Comparison of ENCODE assay signal across 1 cellular context in genomic region chr4:89101256-89102161, GRCh38.
A peak's percentile ranks its signal among the peaks of the same experiment; 100 is the strongest.
TF ChIP-seq lines count a peak whose summit lies in the region.

No MANE protein-coding gene starts in this region.

TF ChIP-seq in GM12878, 131 proteins besides CTCF, POLR2A, EP300 and RAD21 (continued from another document and continues in another):
- TF ChIP-seq BCL3 (IDR thresholded peaks at IDR 0.05; ENCODE audit: borderline replicate concordance, insufficient read depth, low read depth, low read length, poor library complexity, severe bottlenecking) (peak; percentile 7), FOXM1 (IDR thresholded peaks at IDR 0.05; ENCODE audit: low read depth, low read length) (peak; percentile 60; the same call in 1 of the 2 replicates), BRCA1 (IDR thresholded peaks at IDR 0.05; ENCODE audit: low read depth, low read length) (no peak), RUNX3 (IDR thresholded peaks at IDR 0.05; ENCODE audit: low read length) (peak; percentile 64), EGR1 (IDR thresholded peaks at IDR 0.05; ENCODE audit: borderline replicate concordance in 1 of 2, low read depth in 2 of 2, low read length in 2 of 2) (no peak), SMARCA5 (IDR thresholded peaks at IDR 0.05) (no peak), RELB (IDR thresholded peaks at IDR 0.05; ENCODE audit: low read depth) (peak; percentile 91), BCL11A (IDR thresholded peaks at IDR 0.05; ENCODE audit: low read depth, low read length) (0 out of 2 replicates have a peak, but pooled peaks have one; percentile 23), SKIL (IDR thresholded peaks at IDR 0.05; ENCODE audit: low read depth, poor library complexity, severe bottlenecking) (peak; percentile 94), IRF4 (IDR thresholded peaks at IDR 0.05; ENCODE audit: low read depth, low read length) (no peak), SUPT20H (IDR thresholded peaks at IDR 0.05; ENCODE audit: borderline replicate concordance, control insufficient read depth, low read depth, low read length) (no peak), ETV6 (conservative IDR thresholded peaks at IDR 0.05 in 1 of 2, IDR thresholded peaks at IDR 0.05 in 1 of 2; ENCODE audit: borderline replicate concordance in 1 of 2, low read depth in 1 of 2) (no peak), TCF7 (IDR thresholded peaks at IDR 0.05; ENCODE audit: borderline replicate concordance) (0 out of 2 replicates have a peak, but pooled peaks have one; percentile 14), POU2F2 (IDR thresholded peaks at IDR 0.05; ENCODE audit: borderline replicate concordance, low read depth, low read length) (no peak), IKZF1 (conservative IDR thresholded peaks at IDR 0.05) (peak; percentile 30; the same call in 1 of the 2 replicates), ZBTB33 (IDR thresholded peaks at IDR 0.05) (0 out of 2 replicates have a peak, but pooled peaks have one; percentile 14), ZNF24 (IDR thresholded peaks at IDR 0.05) (0 out of 2 replicates have a peak, but pooled peaks have one; percentile 26), CEBPB (IDR thresholded peaks at IDR 0.05; ENCODE audit: borderline replicate concordance in 1 of 2, low read depth in 2 of 2, low read length in 2 of 2) (no peak), POLR2AphosphoS5 (IDR thresholded peaks at IDR 0.05; ENCODE audit: low read length) (no peak), E2F8 (IDR thresholded peaks at IDR 0.05; ENCODE audit: low read depth, partially characterized antibody) (no peak), USF1 (IDR thresholded peaks at IDR 0.05; ENCODE audit: borderline replicate concordance, extremely low read length, insufficient read depth, low read depth, low read length) (no peak), LARP7 (IDR thresholded peaks at IDR 0.05) (no peak), NFYA (IDR thresholded peaks at IDR 0.05; ENCODE audit: borderline replicate concordance, low read depth, low read length) (no peak), IRF3 (IDR thresholded peaks at IDR 0.05) (no peak), CUX1 (IDR thresholded peaks at IDR 0.05; ENCODE audit: insufficient replicate concordance, low read depth, low read length) (no peak), ZNF384 (IDR thresholded peaks at IDR 0.05; ENCODE audit: borderline replicate concordance, low read depth, low read length) (no peak), SIX5 (IDR thresholded peaks at IDR 0.05; ENCODE audit: low read depth, low read length, severe bottlenecking) (no peak), MAX (IDR thresholded peaks at IDR 0.05; ENCODE audit: low read depth, low read length) (no peak), TAF1 (IDR thresholded peaks at IDR 0.05; ENCODE audit: borderline replicate concordance, low read depth, low read length) (0 out of 2 replicates have a peak, but pooled peaks have one; percentile 29), NBN (IDR thresholded peaks at IDR 0.05) (peak; percentile 70; the same call in 1 of the 2 replicates), MLLT1 (IDR thresholded peaks at IDR 0.05) (0 out of 2 replicates have a peak, but pooled peaks have one; percentile 25), BMI1 (IDR thresholded peaks at IDR 0.05; ENCODE audit: borderline replicate concordance) (0 out of 2 replicates have a peak, but pooled peaks have one; percentile 16), NRF1 (conservative IDR thresholded peaks at IDR 0.05; ENCODE audit: low read depth, low read length) (no peak), CBX5 (IDR thresholded peaks at IDR 0.05; ENCODE audit: low read depth) (no peak)
